ENCODE assay signal across 18 cellular contexts in the genomic region with DNA sequence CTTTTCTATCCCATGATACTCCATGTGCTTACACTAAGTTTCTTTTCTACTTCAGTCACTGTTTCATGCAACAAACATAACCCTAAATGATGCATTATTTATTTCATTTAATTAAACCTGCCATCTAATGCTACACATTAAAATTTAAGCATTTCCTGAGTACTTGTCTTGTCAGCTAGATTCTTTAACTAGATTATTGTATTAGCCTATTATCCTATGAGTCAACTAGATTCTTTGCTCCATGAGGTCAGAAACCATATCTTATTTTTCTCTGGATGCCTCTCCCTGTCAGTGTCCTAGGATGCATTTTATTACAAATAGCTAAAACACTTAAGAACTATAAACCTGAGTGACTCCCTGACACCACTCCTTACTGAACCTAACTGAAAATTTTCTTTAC.
DNase-seq lines count a peak whose midpoint lies in the region; TF ChIP-seq lines count a peak whose summit lies in the region.
"Had no signal": no experiment of that assay in that cellular context is flagged by ENCODE, and none has a peak within 500 bp of the region (broad histone marks: within the 10 kb centered on the region; RNA-seq: fewer than 3 reads in every experiment).

No MANE protein-coding gene starts in this region.

- no peak overlapping the region for H2BK5ac ChIP-seq in mesenchymal stem cell (ENCODE audit: low read depth, low read length, poor library complexity, severe bottlenecking)

- TF ChIP-seq CTCF in Calu3 (IDR thresholded peaks at IDR 0.05; ENCODE audit: unreplicated experiment) (no peak), PC-9 (conservative IDR thresholded peaks at IDR 0.05) (no peak), epithelial cell of esophagus (IDR thresholded peaks at IDR 0.05; ENCODE audit: insufficient read depth, low read depth, low read length, missing control alignments) (no peak), Peyer's patch (IDR thresholded peaks at IDR 0.05) (no peak)

- H3F3A ChIP-seq in PC-9 (ENCODE audit: insufficient read depth, low read depth), result peaks cover 12% of the 10 kb centered on the region; the same call in 1 of the 2 replicates

- peak overlapping the region; percentile 46; the same call in 1 of the 2 replicates for H2AFZ ChIP-seq in PC-9
- H2AFZ ChIP-seq in mesenchymal stem cell (ENCODE audit: low read depth, low read length), result no peak overlapping the region

- no peak overlapping the region for H4K91ac ChIP-seq in mesenchymal stem cell (ENCODE audit: low read length)

- no peak overlapping the region for H3K23ac ChIP-seq in mesenchymal stem cell (ENCODE audit: low read length in 2 of 2)

- no peak overlapping the region for H3K18ac ChIP-seq in mesenchymal stem cell (ENCODE audit: low read depth in 1 of 2, low read length in 2 of 2)

- no peak overlapping the region for H3K4me3 Mint-ChIP-seq in Calu3 (ENCODE audit: low read depth, unreplicated experiment)
- H3K4me3 Mint-ChIP-seq: dendritic cell treated with granulocyte-macrophage colony-stimulating factor and Interleukin-4, amounts not matched to agents 40 ng/mL and 50 ng/mL, for 4 days had no signal

- DNase-seq in Calu3 (no peak), PC-9 (no peak), epithelial cell of esophagus (ENCODE audit: low read depth) (peak; percentile 74), mesenchymal stem cell (no peak), Peyer's patch (no peak), NCI-H1417 (lab: John Stamatoyannopoulos, UW) (no peak), RPMI8226 (no peak), NOMO-1 (lab: John Stamatoyannopoulos, UW; ENCODE audit: unreplicated experiment in 2 of 2) (no peak)
- DNase-seq: activated CD4-positive, CD25-positive, alpha-beta regulatory T cell; anterior cingulate cortex; BE2C; left lung; SHP77 treated with DMSO at 0.1 percent for 48 hours; sigmoid colon; stimulated activated CD4-positive, alpha-beta T cell treated with anti-CD3 and anti-CD28 coated beads, Interleukin-4, amount 100 ng/mL, for 4 hours; testis had no signal

- H3K4me2 ChIP-seq in PC-9, result 0 out of 2 replicates have a peak overlapping the region, but pooled peaks have one; percentile 2
- no peak overlapping the region for H3K4me2 ChIP-seq in mesenchymal stem cell (ENCODE audit: low read length, poor library complexity, severe bottlenecking)
- H3K4me2 ChIP-seq: KMS-11 had no signal

- no peak overlapping the region for H2BK15ac ChIP-seq in mesenchymal stem cell (ENCODE audit: low read depth, poor library complexity, severe bottlenecking)

- H4K20me1 ChIP-seq in PC-9 (ENCODE audit: insufficient read depth), result no peaks in the 10 kb centered on the region

- H3K9me3 ChIP-seq in PC-9 (ENCODE audit: insufficient read depth, low read depth) (no peaks in the 10 kb centered on the region; the same call in 1 of the 2 replicates), mesenchymal stem cell (ENCODE audit: control insufficient read depth, low read length) (no peaks in the 10 kb centered on the region), Peyer's patch (no peaks in the 10 kb centered on the region)
- H3K9me3 ChIP-seq: BE2C, left lung, sigmoid colon, testis had no signal

- no peak overlapping the region for H2BK12ac ChIP-seq in mesenchymal stem cell (ENCODE audit: low read length in 2 of 2)

- H2BK120ac ChIP-seq in mesenchymal stem cell (ENCODE audit: low read depth, low read length), result no peak overlapping the region

- CTCF ChIA-PET in Calu3 (lab: Charles Lee) (no interaction called here), PC-9 (lab: Charles Lee) (no interaction called here)

- H3K4me3 ChIP-seq in PC-9 (no peak overlapping the region), epithelial cell of esophagus (ENCODE audit: low read length) (no peak overlapping the region), mesenchymal stem cell (ENCODE audit: insufficient read depth in 1 of 2, low read depth in 1 of 2, low read length in 2 of 2) (no peak overlapping the region), Peyer's patch (no peak overlapping the region)
- H3K4me3 ChIP-seq: left lung, sigmoid colon, testis had no signal

- H3K27ac Mint-ChIP-seq in Calu3 (ENCODE audit: unreplicated experiment), result peak overlapping the region; percentile 42
- H3K27ac Mint-ChIP-seq: dendritic cell treated with granulocyte-macrophage colony-stimulating factor and Interleukin-4, amounts not matched to agents 40 ng/mL and 50 ng/mL, for 4 days had no signal

- peaks cover 3% of the 10 kb centered on the region for H3K9me3 Mint-ChIP-seq in Calu3 (ENCODE audit: low read depth, unreplicated experiment)
- H3K9me3 Mint-ChIP-seq: dendritic cell treated with granulocyte-macrophage colony-stimulating factor and Interleukin-4, amounts not matched to agents 40 ng/mL and 50 ng/mL, for 4 days had no signal

- H3K4me1 Mint-ChIP-seq in Calu3 (ENCODE audit: low read depth, unreplicated experiment), result peaks cover 57% of the 10 kb centered on the region

- H3K36me3 ChIP-seq in PC-9 (ENCODE audit: low read depth) (0 out of 2 replicates have a peak, but pooled peaks cover 3% of the 10 kb centered on the region), mesenchymal stem cell (ENCODE audit: control insufficient read depth in 1 of 2, insufficient read depth in 2 of 2, low read depth in 1 of 2, low read length in 2 of 2) (no peaks in the 10 kb centered on the region), Peyer's patch (no peaks in the 10 kb centered on the region)
- H3K36me3 ChIP-seq: BE2C, left lung, sigmoid colon had no signal

- POLR2A ChIA-PET in PC-9 (lab: Charles Lee; ENCODE audit: unreplicated experiment), result no interaction called here

- H3K27me3 Mint-ChIP-seq in Calu3 (ENCODE audit: unreplicated experiment), result no peaks in the 10 kb centered on the region
- H3K27me3 Mint-ChIP-seq: dendritic cell treated with granulocyte-macrophage colony-stimulating factor and Interleukin-4, amounts not matched to agents 40 ng/mL and 50 ng/mL, for 4 days had no signal

- peaks cover 4% of the 10 kb centered on the region for H3K36me3 Mint-ChIP-seq in Calu3 (ENCODE audit: insufficient read depth, unreplicated experiment)

- no peak overlapping the region for H2AK5ac ChIP-seq in mesenchymal stem cell (ENCODE audit: low read length, severe bottlenecking)

- no peak overlapping the region for H3K4ac ChIP-seq in mesenchymal stem cell (ENCODE audit: low read depth in 1 of 2, low read length in 2 of 2)

- H3K79me1 ChIP-seq in mesenchymal stem cell (replicated peaks; ENCODE audit: low read length, poor library complexity, severe bottlenecking), result no peaks in the 10 kb centered on the region

- H3K9ac ChIP-seq in mesenchymal stem cell (ENCODE audit: low read length), result peak overlapping the region; percentile 68
- H3K9ac ChIP-seq: KMS-11 had no signal

- TF ChIP-seq POLR2A in Peyer's patch (IDR thresholded peaks at IDR 0.05), result no peak

- H3K4me1 ChIP-seq in PC-9 (replicated peaks; ENCODE audit: insufficient read depth), result peaks cover 47% of the 10 kb centered on the region
- H3K4me1 ChIP-seq in mesenchymal stem cell (ENCODE audit: control insufficient read depth, insufficient read depth, low read depth, low read length), result peaks cover 5% of the 10 kb centered on the region
- H3K4me1 ChIP-seq in Peyer's patch, result no peaks in the 10 kb centered on the region
- H3K4me1 ChIP-seq: BE2C, testis had no signal

- H3K27me3 ChIP-seq in PC-9 (ENCODE audit: insufficient read depth, low read depth) (no peaks in the 10 kb centered on the region), mesenchymal stem cell (ENCODE audit: control insufficient read depth in 1 of 2, insufficient read depth in 1 of 2, low read length in 2 of 2) (no peaks in the 10 kb centered on the region), Peyer's patch (no peaks in the 10 kb centered on the region)
- H3K27me3 ChIP-seq: BE2C, left lung, sigmoid colon, testis had no signal

- no peaks in the 10 kb centered on the region for H3K79me2 ChIP-seq in PC-9 (ENCODE audit: low read depth)

- H3K9me2 ChIP-seq in PC-9 (ENCODE audit: insufficient read depth), result no peaks in the 10 kb centered on the region

- H4K8ac ChIP-seq in mesenchymal stem cell (ENCODE audit: low read length), result no peak overlapping the region

- H3K27ac ChIP-seq in PC-9 (peak overlapping the region; percentile 48), mesenchymal stem cell (ENCODE audit: low read length, poor library complexity, severe bottlenecking) (peak overlapping the region; percentile 17), Peyer's patch (no peak overlapping the region)
- H3K27ac ChIP-seq: KMS-11, left lung, sigmoid colon, testis had no signal

- BruUV-seq in Calu3 (replicated peaks; lab: Mats Ljungman, UMichigan), result no TSS peak
- no TSS peak for BruUV-seq in PC-9 (replicated peaks; lab: Mats Ljungman, UMichigan)

- intact Hi-C loops in Calu3 (cut with micrococcal nuclease; ENCODE audit: unreplicated experiment), result loop anchor here (5.0 kb wide), 2 partner anchors 53 to 137 kb away; no protein-coding TSS in a partner anchor
- intact Hi-C loops in PC-9 (cut with micrococcal nuclease; ENCODE audit: unreplicated experiment), result loop anchor here (1.0 kb wide), 2 partner anchors 52 to 339 kb away; no protein-coding TSS in a partner anchor

- H3K14ac ChIP-seq in mesenchymal stem cell (ENCODE audit: low read length in 2 of 2), result no peak overlapping the region

Comparison
In these comparisons a context has a peak if more than half of its experiments do, and no peak if none do; other contexts are left out.
1. H3K27ac ChIP-seq: peak in PC-9 (single experiment) and mesenchymal stem cell (single experiment); none in Peyer's patch (0 of 4).